In genomic region chr5:148186248-148187003, GRCh38 we compare ENCODE assay signal across 8 cellular contexts.
DNase-seq lines count a peak whose midpoint lies in the region; ATAC-seq lines count a peak whose summit lies in the region.

No MANE protein-coding gene starts in this region.

- ATAC-seq in HG03108 (IDR thresholded peaks at IDR 0.05; ENCODE audit: unreplicated experiment): no peak

- peak; percentile 7 for DNase-seq in GDM1 (lab: John Stamatoyannopoulos, UW)
- DNase-seq in HCEC 1CT: peak; percentile 66
- DNase-seq in NOMO-1 treated with dmso at 0.1 percent for 144 hours (lab: John Stamatoyannopoulos, UW; ENCODE audit: unreplicated experiment): peak; percentile 45
- peak; percentile 44 for DNase-seq in glomerular visceral epithelial cell (ENCODE audit: extremely low spot score)
- no peak for DNase-seq in NCI-H82 treated with DMSO at 0.1 percent for 48 hours (lab: John Stamatoyannopoulos, UW; ENCODE audit: unreplicated experiment)
- DNase-seq in NCI-H1436 treated with DMSO at 0.1 percent for 48 hours (lab: John Stamatoyannopoulos, UW): no peak
- no peak for DNase-seq in activated CD8-positive, alpha-beta memory T cell treated with anti-CD3 and anti-CD28 coated beads, Interleukin-2, amount 50 U/mL, for 48 hours

Comparison
In these comparisons a context has a peak if more than half of its experiments do, and no peak if none do; other contexts are left out.
1. DNase-seq: peak in GDM1 (single experiment), HCEC 1CT (single experiment), NOMO-1 treated with dmso at 0.1 percent for 144 hours (single experiment) and glomerular visceral epithelial cell (single experiment); none in NCI-H82 treated with DMSO at 0.1 percent for 48 hours (single experiment), NCI-H1436 treated with DMSO at 0.1 percent for 48 hours (single experiment) and activated CD8-positive, alpha-beta memory T cell treated with anti-CD3 and anti-CD28 coated beads, Interleukin-2, amount 50 U/mL, for 48 hours (single experiment).